ENCODE assay signal across 20 cellular contexts in genomic region chr1:83942914-83943313, GRCh38. TPM values are rescaled to one million over a fixed set of nuclear protein-coding genes. Genes with fewer than 3 reads are reported as not detected.
DNase-seq lines count a peak whose midpoint lies in the region; ATAC-seq and TF ChIP-seq lines count a peak whose summit lies in the region.
"Had no signal": no experiment of that assay in that cellular context is flagged by ENCODE, and none has a peak within 500 bp of the region (broad histone marks: within the 10 kb centered on the region; RNA-seq: fewer than 3 reads in every experiment).

No MANE protein-coding gene starts in this region.

- intact Hi-C loops in mammary epithelial cell (cut with micrococcal nuclease): no loop called here
- intact Hi-C loops in breast epithelium (cut with DNase I; ENCODE audit: low total_unique reads): no loop called here
- intact Hi-C loops in posterior vena cava (cut with DNase I): no loop called here

- peaks cover 18% of the 10 kb centered on the region for H3K9me3 Mint-ChIP-seq in WTC11

- in situ Hi-C loops in mammary epithelial cell (cut with MboI; ENCODE audit: low sequenced_read_pairs in 2 of 2): loop anchor here in 1 of 2 donors (25.0 kb wide), 1 partner anchor 494 kb away; no protein-coding TSS in a partner anchor

- DNase-seq in mammary epithelial cell (peak; percentile 52), breast epithelium (ENCODE audit: low spot score in 2 of 2) (no peak), WTC11 (ENCODE audit: low spot score) (no peak), fibroblast of lung (ENCODE audit: low read depth in 2 of 2) (peak; percentile 11 to 71), stromal cell of bone marrow (ENCODE audit: low read depth) (peak; percentile 41), posterior vena cava (ENCODE audit: low spot score) (no peak), NCI-H510A treated with DMSO at 0.1 percent for 48 hours (lab: John Stamatoyannopoulos, UW) (no peak)
- DNase-seq: activated CD4-positive, alpha-beta T cell treated with anti-CD3 and anti-CD28 coated beads, Interleukin-2, amount 50 U/mL, for 4 hours; activated T-cell treated with anti-CD3 and anti-CD28 coated beads, Interleukin-2, amount 50 U/mL, for 48 hours; CD4-positive, CD25-positive, alpha-beta regulatory T cell; GOT3; NCI-H1694; NCI-H526 treated with DMSO at 0.1 percent for 48 hours; retina; stimulated activated CD4-positive, alpha-beta T cell treated with anti-CD3 and anti-CD28 coated beads, Interleukin-15, amount 100 ng/mL, for 24 hours had no signal

- peaks cover 9% of the 10 kb centered on the region for H3K36me3 Mint-ChIP-seq in WTC11
- H3K36me3 Mint-ChIP-seq: activated naive CD8-positive, alpha-beta T cell; CD4-positive, CD25-positive, alpha-beta regulatory T cell had no signal

- H3K4me1 ChIP-seq in mammary epithelial cell (ENCODE audit: insufficient read depth, low read length): no peaks in the 10 kb centered on the region
- H3K4me1 ChIP-seq in breast epithelium: no peaks in the 10 kb centered on the region
- H3K4me1 ChIP-seq in fibroblast of lung (ENCODE audit: control insufficient read depth, extremely low read depth, insufficient read depth, low read length): no peaks in the 10 kb centered on the region
- H3K4me1 ChIP-seq: vagina had no signal

- H3K4me3 ChIP-seq in mammary epithelial cell (replicated peaks in 1 of 3; ENCODE audit: insufficient read depth in 1 of 3, low read depth in 2 of 3, low read length in 3 of 3) (no peak overlapping the region), breast epithelium (no peak overlapping the region), fibroblast of lung (replicated peaks in 1 of 4; ENCODE audit: control extremely low read depth in 1 of 4, insufficient read depth in 1 of 4, low read depth in 3 of 4, low read length in 4 of 4) (no peak overlapping the region)
- H3K4me3 ChIP-seq: vagina had no signal

- CTCF ChIA-PET in mammary epithelial cell (lab: Charles Lee; ENCODE audit: low non-redundant PET): no interaction called here
- CTCF ChIA-PET in WTC11 (lab: Charles Lee): interaction anchor here (0.6 to 1.3 kb wide), 6 partner anchors 9 to 868 kb away, joined by 3 to 5 read pairs (median 4); no protein-coding TSS in a partner anchor

- no peaks in the 10 kb centered on the region for H3K27me3 ChIP-seq in mammary epithelial cell (ENCODE audit: insufficient read depth, low read length)
- H3K27me3 ChIP-seq in breast epithelium: no peaks in the 10 kb centered on the region
- H3K27me3 ChIP-seq in fibroblast of lung (ENCODE audit: control insufficient read depth, insufficient read depth, low read length): no peaks in the 10 kb centered on the region
- H3K27me3 ChIP-seq: neutrophil, vagina had no signal

- 93% methylated on average over 3 of the region's 3 CpGs for WGBS in mammary epithelial cell (ENCODE audit: low coverage, missing lambda C conversion rate)

- H3K9ac ChIP-seq in mammary epithelial cell (ENCODE audit: insufficient read depth, low read length) (no peak overlapping the region), fibroblast of lung (ENCODE audit: insufficient read depth, low read length) (no peak overlapping the region)

- TF ChIP-seq CTCF in mammary epithelial cell (conservative IDR thresholded peaks at IDR 0.05 in 1 of 2, IDR thresholded peaks at IDR 0.05 in 1 of 2; ENCODE audit: extremely low read depth in 1 of 2, insufficient read depth in 1 of 2, low read depth in 1 of 2, low read length in 2 of 2) (no peak), breast epithelium (IDR thresholded peaks at IDR 0.05) (no peak), WTC11 (IDR thresholded peaks at IDR 0.05) (no peak), fibroblast of lung (conservative IDR thresholded peaks at IDR 0.05 in 1 of 2, IDR thresholded peaks at IDR 0.05 in 1 of 2; ENCODE audit: low read depth in 1 of 2, low read length in 2 of 2) (no peak)

- ATAC-seq in WTC11: peak; percentile 89
- no peak for ATAC-seq in GM18907 (IDR thresholded peaks at IDR 0.05; ENCODE audit: unreplicated experiment)

- no peaks in the 10 kb centered on the region for H3K79me2 ChIP-seq in mammary epithelial cell (ENCODE audit: insufficient read depth, low read length)
- no peaks in the 10 kb centered on the region for H3K79me2 ChIP-seq in fibroblast of lung (ENCODE audit: control insufficient read depth, insufficient read depth, low read length)

- H3K36me3 ChIP-seq in mammary epithelial cell (ENCODE audit: insufficient read depth, low read length): peaks cover 2% of the 10 kb centered on the region
- H3K36me3 ChIP-seq in breast epithelium: no peaks in the 10 kb centered on the region
- no peaks in the 10 kb centered on the region for H3K36me3 ChIP-seq in fibroblast of lung (ENCODE audit: control insufficient read depth, insufficient read depth, low read length)
- H3K36me3 ChIP-seq: neutrophil, vagina had no signal

- POLR2A ChIA-PET in WTC11 (lab: Charles Lee): no interaction called here

- no peak overlapping the region for H3K4me3 Mint-ChIP-seq in WTC11
- H3K4me3 Mint-ChIP-seq: activated naive CD8-positive, alpha-beta T cell; CD4-positive, CD25-positive, alpha-beta regulatory T cell; central memory CD8-positive, alpha-beta T cell had no signal

- no peaks in the 10 kb centered on the region for H3K27me3 Mint-ChIP-seq in WTC11 (ENCODE audit: low read depth)
- H3K27me3 Mint-ChIP-seq: activated naive CD8-positive, alpha-beta T cell; CD4-positive, CD25-positive, alpha-beta regulatory T cell had no signal

- no peak overlapping the region for H3K27ac Mint-ChIP-seq in WTC11
- H3K27ac Mint-ChIP-seq: activated naive CD8-positive, alpha-beta T cell had no signal

- TF ChIP-seq POLR2A in breast epithelium (IDR thresholded peaks at IDR 0.05): no peak

- H3K27ac ChIP-seq in mammary epithelial cell (ENCODE audit: insufficient read depth, low read depth, low read length): no peak overlapping the region
- no peak overlapping the region for H3K27ac ChIP-seq in breast epithelium
- no peak overlapping the region for H3K27ac ChIP-seq in fibroblast of lung (ENCODE audit: insufficient read depth, low read length)
- H3K27ac ChIP-seq: neutrophil, vagina had no signal

- no TSS peak for BruUV-seq in mammary epithelial cell (replicated peaks; lab: Mats Ljungman, UMichigan)

- dilution Hi-C loops in mammary epithelial cell (cut with HindIII; ENCODE audit: low sequenced_read_pairs): no loop called here

- H3K9me3 ChIP-seq in mammary epithelial cell (replicated peaks; ENCODE audit: insufficient read depth, low read length) (no peaks in the 10 kb centered on the region), breast epithelium (peaks cover 0 to 14% of the 10 kb centered on the region in 2 donors), fibroblast of lung (ENCODE audit: control insufficient read depth, insufficient read depth, low read depth, low read length) (no peaks in the 10 kb centered on the region)
- H3K9me3 ChIP-seq: neutrophil, vagina had no signal

- H3K4me1 Mint-ChIP-seq in WTC11: no peaks in the 10 kb centered on the region
- H3K4me1 Mint-ChIP-seq: CD4-positive, CD25-positive, alpha-beta regulatory T cell; central memory CD8-positive, alpha-beta T cell had no signal

- H3K4me2 ChIP-seq in mammary epithelial cell (ENCODE audit: insufficient read depth, low read depth, low read length): no peak overlapping the region
- no peak overlapping the region for H3K4me2 ChIP-seq in fibroblast of lung (ENCODE audit: extremely low read depth, insufficient read depth, low read length)

- H2AFZ ChIP-seq in mammary epithelial cell (ENCODE audit: low read depth, low read length): no peak overlapping the region
- H2AFZ ChIP-seq in fibroblast of lung (ENCODE audit: low read length): no peak overlapping the region

- H4K20me1 ChIP-seq in mammary epithelial cell (ENCODE audit: insufficient read depth, low read length): no peaks in the 10 kb centered on the region
- H4K20me1 ChIP-seq in fibroblast of lung (ENCODE audit: control insufficient read depth, extremely low read depth, insufficient read depth, low read length): no peaks in the 10 kb centered on the region

TF ChIP-seq in WTC11, 78 proteins besides CTCF, POLR2A, EP300 and RAD21 (continues in another document):
- no peak for TF ChIP-seq AFF4 (CRISPR knock-in tag; IDR thresholded peaks at IDR 0.05; ENCODE audit: borderline replicate concordance)
- TF ChIP-seq ELF4 (CRISPR knock-in tag; IDR thresholded peaks at IDR 0.05; ENCODE audit: low read depth): no peak
- TF ChIP-seq ZNF671 (CRISPR knock-in tag; IDR thresholded peaks at IDR 0.05): no peak

RNA-seq across cellular contexts. Expression of gene TTLL7, which starts 56.0 kb away (rescaled TPM):
- 10 to 100 TPM; 15.5 to 16.1 TPM for total RNA-seq in mammary epithelial cell
- 4.1 TPM for polyA plus RNA-seq in mammary epithelial cell
- polyA minus RNA-seq in mammary epithelial cell: 24.4 TPM
- total RNA-seq in breast epithelium: 10 to 100 TPM in 2 of 3 donors, 1 to 10 TPM in 1; 6.7 to 15.1 (median 10.8) TPM
- 5.9 to 7.9 TPM (median 7.7 TPM) in 3 replicates for total RNA-seq in WTC11 (2021)
- 9.8 and 19.8 TPM in 2 replicates for total RNA-seq in fibroblast of lung
- 13.5 and 14.4 TPM in 2 replicates for polyA plus RNA-seq in fibroblast of lung
- polyA plus RNA-seq in fibroblast of lung (2012): 12.2 and 12.5 TPM in 2 replicates
- polyA minus RNA-seq in fibroblast of lung (ENCODE audit: low replicate concordance): 0.37 and 5.7 TPM in 2 replicates
- total RNA-seq in posterior vena cava: 10 to 100 TPM; 47.0 to 48.1 TPM

Comparison
In these comparisons a context has a peak if more than half of its experiments do, and no peak if none do; other contexts are left out.
1. DNase-seq: peak in mammary epithelial cell (single experiment), fibroblast of lung (2 of 2) and stromal cell of bone marrow (single experiment); none in breast epithelium (0 of 2), WTC11 (single experiment), posterior vena cava (single experiment) and NCI-H510A treated with DMSO at 0.1 percent for 48 hours (single experiment).